ENCODE assay signal across 18 cellular contexts in the genomic region with DNA sequence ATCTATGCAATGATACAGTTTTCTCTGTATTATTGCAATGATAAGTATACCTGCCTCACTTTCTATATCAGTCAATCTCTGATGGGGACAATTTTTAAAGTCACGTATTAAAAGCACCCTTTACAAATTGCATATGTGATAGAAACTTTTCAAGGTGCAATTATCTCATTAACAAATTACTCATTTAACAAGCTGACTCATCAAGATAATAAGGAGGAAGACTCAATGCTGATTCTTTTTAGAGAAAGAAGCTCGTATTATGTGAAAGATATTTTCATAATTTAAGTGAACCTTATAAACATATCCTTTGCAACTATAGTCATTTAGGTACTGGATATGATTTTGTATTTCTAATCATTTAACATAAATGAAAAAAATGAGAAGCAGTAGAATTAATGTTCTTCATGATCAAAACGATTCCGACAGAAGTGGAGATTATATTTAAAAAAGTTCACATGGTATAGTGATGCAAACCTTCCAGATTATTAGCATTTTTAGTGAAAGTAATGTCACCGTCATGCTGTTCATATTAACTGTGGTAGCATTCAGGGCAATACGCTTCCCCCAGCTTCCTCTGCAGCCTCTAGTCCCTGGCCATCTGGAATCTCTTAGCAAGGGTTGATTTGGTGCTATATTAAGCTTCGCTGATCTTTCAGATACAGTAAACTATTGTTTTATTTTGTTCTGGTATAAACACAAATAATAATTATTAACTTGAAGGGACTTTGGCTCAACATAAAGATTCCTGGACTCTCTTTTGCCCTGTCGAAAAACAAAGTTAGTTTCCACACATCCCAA.
DNase-seq lines count a peak whose midpoint lies in the region; ATAC-seq, FAIRE-seq and TF ChIP-seq lines count a peak whose summit lies in the region.
"Had no signal": no experiment of that assay in that cellular context is flagged by ENCODE, and none has a peak within 500 bp of the region (broad histone marks: within the 10 kb centered on the region; RNA-seq: fewer than 3 reads in every experiment).

No MANE protein-coding gene starts in this region.

- H3K4me3 ChIP-seq in HepG2 (replicated peaks in 1 of 3; ENCODE audit: insufficient read depth in 1 of 3, low read depth in 2 of 3, low read length in 3 of 3) (no peak overlapping the region), right lobe of liver (no peak overlapping the region)
- H3K4me3 ChIP-seq: GM12878 had no signal

- no peaks in the 10 kb centered on the region for H3K4me1 ChIP-seq in HepG2 (ENCODE audit: insufficient read depth, low read length)
- no peaks in the 10 kb centered on the region for H3K4me1 ChIP-seq in right lobe of liver

- CTCF ChIA-PET in HepG2 (lab: Yijun Ruan, JAX; ENCODE audit: low intra/inter-chr PET ratio, low total read pairs) = no interaction called here

- intact Hi-C loops in HepG2 (cut with micrococcal nuclease; ENCODE audit: unreplicated experiment) (no loop called here), right lobe of liver (cut with DNase I) (no loop called here)

- no peak overlapping the region for H3K27ac ChIP-seq in HepG2 (ENCODE audit: extremely low read length, insufficient read depth, low read length)
- H3K27ac ChIP-seq in right lobe of liver = no peak overlapping the region
- H3K27ac ChIP-seq: C4-2B, HL-60, KMS-11 had no signal

- no peak for TF ChIP-seq POLR2A in HepG2 (IDR thresholded peaks at IDR 0.05; ENCODE audit: insufficient read depth in 1 of 2, low read depth in 2 of 2, low read length in 2 of 2)
- no peak for TF ChIP-seq POLR2A in right lobe of liver (IDR thresholded peaks at IDR 0.05)

- ATAC-seq in HepG2 (no peak), right lobe of liver (no peak), HG03175 (IDR thresholded peaks at IDR 0.05; ENCODE audit: unreplicated experiment) (no peak), HG02678 (IDR thresholded peaks at IDR 0.05; ENCODE audit: unreplicated experiment) (no peak)
- ATAC-seq: GM12878 had no signal

- TF ChIP-seq CTCF in HepG2 (CRISPR knock-in tag; IDR thresholded peaks at IDR 0.05) = no peak
- TF ChIP-seq CTCF in right lobe of liver (IDR thresholded peaks at IDR 0.05) = no peak

- H3K36me3 ChIP-seq in HepG2 (replicated peaks in 1 of 2; ENCODE audit: control insufficient read depth in 1 of 2, insufficient read depth in 2 of 2, low read length in 2 of 2) (no peaks in the 10 kb centered on the region), right lobe of liver (no peaks in the 10 kb centered on the region)

- WGBS in HepG2 (ENCODE audit: low lambda C conversion rate) = 22% methylated on average over 8 of the region's 8 CpGs
- 49% methylated on average over 8 of the region's 8 CpGs for WGBS in right lobe of liver (ENCODE audit: insufficient coverage, low coverage, low lambda C conversion rate, missing lambda C conversion rate)

- FAIRE-seq in HepG2 (lab: Jason Lieb, UNC) (no peak), endometrium (lab: Jason Lieb, UNC) (peak; percentile 87)
- FAIRE-seq: GM12878 had no signal

- TF ChIP-seq RAD21 in HepG2 (CRISPR knock-in tag; IDR thresholded peaks at IDR 0.05) = no peak

- no peaks in the 10 kb centered on the region for H4K20me1 ChIP-seq in HepG2 (ENCODE audit: insufficient read depth, low read length)

- H3K4me2 ChIP-seq in HepG2 (ENCODE audit: low read depth, low read length) = no peak overlapping the region
- H3K4me2 ChIP-seq: KMS-11 had no signal

- POLR2A ChIA-PET in HepG2 (lab: Yijun Ruan, JAX) = no interaction called here

- H3K27me3 ChIP-seq in HepG2 (ENCODE audit: control insufficient read depth in 1 of 2, insufficient read depth in 2 of 2, low read length in 2 of 2) (0 out of 5 replicates have a peak, but pooled peaks cover 0 to 6% of the 10 kb centered on the region in 2 experiments), right lobe of liver (no peaks in the 10 kb centered on the region)

- DNase-seq in HepG2 (ENCODE audit: low spot score) = no peak
- no peak for DNase-seq in right lobe of liver
- peak; percentile 11 for DNase-seq in RPMI7951 (ENCODE audit: low read depth)
- no peak for DNase-seq in EL
- DNase-seq: 8988T; ACHN; AML-193; CD4-positive, alpha-beta T cell; DMS79; GF-D8; H9 had no signal

- no TSS peak for BruUV-seq in HepG2 (replicated peaks; lab: Mats Ljungman, UMichigan)

- no peaks in the 10 kb centered on the region for H3K79me2 ChIP-seq in HepG2 (ENCODE audit: insufficient read depth, low read length)

- H2AFZ ChIP-seq in HepG2 (ENCODE audit: low read length) = no peak overlapping the region

- no peak for TF ChIP-seq EP300 in HepG2 (IDR thresholded peaks at IDR 0.05; ENCODE audit: low read depth in 2 of 2, low read length in 2 of 2)
- no peak for TF ChIP-seq EP300 in HepG2 (CRISPR knock-in tag; IDR thresholded peaks at IDR 0.05; ENCODE audit: borderline replicate concordance)

- in situ Hi-C loops in HepG2 (cut with HindIII; ENCODE audit: extremely low pct_ligation_motif_present, low pct_unique_long_range_greater_than_20kb) = no loop called here

- H3K9me3 ChIP-seq in HepG2 (ENCODE audit: low read length) (no peaks in the 10 kb centered on the region), right lobe of liver (no peaks in the 10 kb centered on the region)

- H3K9ac ChIP-seq in HepG2 (ENCODE audit: insufficient read depth, low read depth, low read length) = no peak overlapping the region
- H3K9ac ChIP-seq: KMS-11 had no signal

TF ChIP-seq in HepG2, 621 proteins besides CTCF, POLR2A, EP300 and RAD21:
- no peak for TF ChIP-seq ZSCAN30 (CRISPR knock-in tag; IDR thresholded peaks at IDR 0.05)
- no peak for TF ChIP-seq JUN (CRISPR knock-in tag; IDR thresholded peaks at IDR 0.05)
- peak; percentile 47 to 71; a peak in 3 of 4 replicates for TF ChIP-seq MAFK (conservative IDR thresholded peaks at IDR 0.05 in 1 of 2, IDR thresholded peaks at IDR 0.05 in 1 of 2; ENCODE audit: low read length in 2 of 2)
- TF ChIP-seq, protein P1, sequence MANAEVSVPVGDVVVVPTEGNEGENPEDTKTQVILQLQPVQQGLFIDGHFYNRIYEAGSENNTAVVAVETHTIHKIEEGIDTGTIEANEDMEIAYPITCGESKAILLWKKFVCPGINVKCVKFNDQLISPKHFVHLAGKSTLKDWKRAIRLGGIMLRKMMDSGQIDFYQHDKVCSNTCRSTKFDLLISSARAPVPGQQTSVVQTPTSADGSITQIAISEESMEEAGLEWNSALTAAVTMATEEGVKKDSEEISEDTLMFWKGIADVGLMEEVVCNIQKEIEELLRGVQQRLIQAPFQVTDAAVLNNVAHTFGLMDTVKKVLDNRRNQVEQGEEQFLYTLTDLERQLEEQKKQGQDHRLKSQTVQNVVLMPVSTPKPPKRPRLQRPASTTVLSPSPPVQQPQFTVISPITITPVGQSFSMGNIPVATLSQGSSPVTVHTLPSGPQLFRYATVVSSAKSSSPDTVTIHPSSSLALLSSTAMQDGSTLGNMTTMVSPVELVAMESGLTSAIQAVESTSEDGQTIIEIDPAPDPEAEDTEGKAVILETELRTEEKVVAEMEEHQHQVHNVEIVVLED (CRISPR knock-in tag; IDR thresholded peaks at IDR 0.05; ENCODE audit: borderline replicate concordance) = no peak
- TF ChIP-seq, protein P2, sequence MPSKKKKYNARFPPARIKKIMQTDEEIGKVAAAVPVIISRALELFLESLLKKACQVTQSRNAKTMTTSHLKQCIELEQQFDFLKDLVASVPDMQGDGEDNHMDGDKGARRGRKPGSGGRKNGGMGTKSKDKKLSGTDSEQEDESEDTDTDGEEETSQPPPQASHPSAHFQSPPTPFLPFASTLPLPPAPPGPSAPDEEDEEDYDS (CRISPR knock-in tag; IDR thresholded peaks at IDR 0.05) = no peak
- TF ChIP-seq MAFF (IDR thresholded peaks at IDR 0.05; ENCODE audit: low read depth, low read length) = peak; percentile 58; the same call in 1 of the 2 replicates
- no peak for TF ChIP-seq MED8 (CRISPR knock-in tag; IDR thresholded peaks at IDR 0.05; ENCODE audit: insufficient replicate concordance)
- no peak for TF ChIP-seq ZNF790 (CRISPR knock-in tag; IDR thresholded peaks at IDR 0.05; ENCODE audit: borderline replicate concordance)
